Comparison of ENCODE assay signal across 25 cellular contexts in genomic region chr9:69215774-69216482, GRCh38. TPM values are rescaled to one million over a fixed set of nuclear protein-coding genes. Genes with fewer than 3 reads are reported as not detected.
DNase-seq lines count a peak whose midpoint lies in the region; ATAC-seq and TF ChIP-seq lines count a peak whose summit lies in the region.
"Had no signal": no experiment of that assay in that cellular context is flagged by ENCODE, and none has a peak within 500 bp of the region (broad histone marks: within the 10 kb centered on the region; RNA-seq: fewer than 3 reads in every experiment).

No MANE protein-coding gene starts in this region.

- H3K9me3 Mint-ChIP-seq in mesothelial cell of epicardium = no peaks in the 10 kb centered on the region
- H3K9me3 Mint-ChIP-seq in natural killer cell = no peaks in the 10 kb centered on the region
- H3K9me3 Mint-ChIP-seq: activated CD4-positive, alpha-beta memory T cell treated with anti-CD3 and anti-CD28 coated beads, Interleukin-2, amount 10 ng/mL, durations not matched to agents 7 days and 5 days; activated naive CD4-positive, alpha-beta T cell treated with anti-CD3 and anti-CD28 coated beads, Interleukin-2, amount 50 U/mL, for 72 hours; activated T-cell treated with anti-CD3 and anti-CD28 coated beads, Interleukin-2, amount 50 U/mL, for 72 hours; brain; CD4-positive, CD25-positive, alpha-beta regulatory T cell; WTC11 had no signal

- WGBS in heart right ventricle, 2 donors = 46 to 52% methylated on average over 8 of the region's 8 CpGs

- H3K27me3 Mint-ChIP-seq in mesothelial cell of epicardium (ENCODE audit: low read depth) = no peaks in the 10 kb centered on the region
- no peaks in the 10 kb centered on the region for H3K27me3 Mint-ChIP-seq in natural killer cell (ENCODE audit: low read depth in 2 of 2)
- H3K27me3 Mint-ChIP-seq: activated CD4-positive, alpha-beta memory T cell treated with anti-CD3 and anti-CD28 coated beads, Interleukin-2, amount 10 ng/mL, durations not matched to agents 7 days and 5 days; brain; CD4-positive, CD25-positive, alpha-beta regulatory T cell had no signal

- intact Hi-C loops in heart right ventricle (cut with DNase I) = loop anchor here in 1 of 10 donors (10.0 kb wide), 1 partner anchor 109 kb away; the partner anchor contains the start of gene ENTREP1
- intact Hi-C loops in natural killer cell (cut with micrococcal nuclease) = no loop called here
- intact Hi-C loops in head of caudate nucleus (cut with DNase I) = no loop called here

- H3K4me1 Mint-ChIP-seq in mesothelial cell of epicardium = peaks cover 17% of the 10 kb centered on the region
- no peaks in the 10 kb centered on the region for H3K4me1 Mint-ChIP-seq in natural killer cell
- H3K4me1 Mint-ChIP-seq: activated CD4-positive, alpha-beta memory T cell treated with anti-CD3 and anti-CD28 coated beads, Interleukin-2, amount 10 ng/mL, durations not matched to agents 7 days and 5 days; brain had no signal

- H3K27me3 ChIP-seq in heart right ventricle = no peaks in the 10 kb centered on the region
- H3K27me3 ChIP-seq in MG63 = no peaks in the 10 kb centered on the region

- H3K27ac ChIP-seq in heart right ventricle = peak overlapping the region; percentile 67 to 93 (median 83)
- H3K27ac ChIP-seq: GM23248, RWPE1 had no signal

- no peak overlapping the region for H3K4me3 Mint-ChIP-seq in mesothelial cell of epicardium
- no peak overlapping the region for H3K4me3 Mint-ChIP-seq in natural killer cell
- H3K4me3 Mint-ChIP-seq: activated CD4-positive, alpha-beta memory T cell treated with anti-CD3 and anti-CD28 coated beads, Interleukin-2, amount 10 ng/mL, durations not matched to agents 7 days and 5 days; activated T-cell treated with anti-CD3 and anti-CD28 coated beads, Interleukin-2, amount 50 U/mL, for 72 hours; brain; CD4-positive, CD25-positive, alpha-beta regulatory T cell; WTC11 had no signal

- peaks cover 0 to 60% (median 28%) of the 10 kb centered on the region in 9 donors for H3K4me1 ChIP-seq in heart right ventricle

- H3K9me3 ChIP-seq in heart right ventricle (no peaks in the 10 kb centered on the region), MG63 (no peaks in the 10 kb centered on the region)

- H3K36me3 Mint-ChIP-seq in mesothelial cell of epicardium (peaks cover 17% of the 10 kb centered on the region), natural killer cell (no peaks in the 10 kb centered on the region)

- no peak for TF ChIP-seq CTCF in heart right ventricle (IDR thresholded peaks at IDR 0.05)
- no peak for TF ChIP-seq CTCF in mesothelial cell of epicardium (IDR thresholded peaks at IDR 0.05; ENCODE audit: unreplicated experiment)
- no peak for TF ChIP-seq CTCF in natural killer cell (IDR thresholded peaks at IDR 0.05)

- ATAC-seq in heart right ventricle (peak; percentile 63 to 93 (median 84)), natural killer cell (no peak), HG03342 (IDR thresholded peaks at IDR 0.05; ENCODE audit: unreplicated experiment) (no peak)
- ATAC-seq: activated naive CD4-positive, alpha-beta T cell treated with anti-CD3 and anti-CD28 coated beads, Interleukin-2, amount 50 U/mL, for 72 hours; activated T-cell treated with anti-CD3 and anti-CD28 coated beads, Interleukin-2, amount 50 U/mL, for 72 hours; sciatic nerve; WTC11 had no signal

- DNase-seq in HUDEP-2 (lab: John Stamatoyannopoulos, UW; ENCODE audit: unreplicated experiment in 76 of 76) (peak in 67 of 76 experiments; percentile 7 to 94 (median 64)), dedifferentiated amniotic fluid mesenchymal stem cell (ENCODE audit: extremely low spot score) (peak; percentile 14), heart right ventricle (peak in 1 of 2 donors; percentile 40), mesothelial cell of epicardium (ENCODE audit: low spot score in 2 of 2, unreplicated experiment in 2 of 2) (no peak), natural killer cell (no peak), MG63 (no peak), head of caudate nucleus (no peak)
- DNase-seq: activated CD4-positive, alpha-beta memory T cell treated with anti-CD3 and anti-CD28 coated beads, Interleukin-2, amount 10 ng/mL, durations not matched to agents 7 days and 5 days; activated T-cell treated with anti-CD3 and anti-CD28 coated beads, Interleukin-2, amount 50 U/mL, for 72 hours; CD4-positive, CD25-positive, alpha-beta regulatory T cell; DMS79; GM23248; kidney glomerular epithelial cell; MM.1S; NCI-H1694; NCI-H226; NK-92 treated with Interleukin-12 subunit alpha and Interleukin-12 subunit beta, amount 100 ng/mL, for 24 hours; stimulated activated naive CD4-positive, alpha-beta T cell; trophoblast cell had no signal

- H3K36me3 ChIP-seq in heart right ventricle = peaks cover 0 to 54% (median 22%) of the 10 kb centered on the region in 9 donors
- H3K36me3 ChIP-seq in MG63 = no peaks in the 10 kb centered on the region

- H3K27ac Mint-ChIP-seq in mesothelial cell of epicardium = peak overlapping the region; percentile 23
- H3K27ac Mint-ChIP-seq in natural killer cell = no peak overlapping the region
- H3K27ac Mint-ChIP-seq: activated CD4-positive, alpha-beta memory T cell treated with anti-CD3 and anti-CD28 coated beads, Interleukin-2, amount 10 ng/mL, durations not matched to agents 7 days and 5 days; activated naive CD4-positive, alpha-beta T cell treated with anti-CD3 and anti-CD28 coated beads, Interleukin-2, amount 50 U/mL, for 72 hours; activated T-cell treated with anti-CD3 and anti-CD28 coated beads, Interleukin-2, amount 50 U/mL, for 72 hours; brain; CD4-positive, CD25-positive, alpha-beta regulatory T cell; WTC11 had no signal

- H3K4me3 ChIP-seq in heart right ventricle (no peak overlapping the region), MG63 (no peak overlapping the region)
- H3K4me3 ChIP-seq: GM23248 had no signal

RNA-seq across cellular contexts. Expression of gene TJP2, which starts 41.9 kb away (rescaled TPM):
- total RNA-seq in heart right ventricle (100 to 1,000 TPM in 3 of 10 donors, 10 to 100 TPM in 7; 67.8 to 117 (median 87.4) TPM), mesothelial cell of epicardium (56.5 to 58.0 TPM (median 57.9 TPM) in 3 replicates), natural killer cell (1 to 10 TPM; 6.8 to 10.0 (median 9.6) TPM)
- 10 to 100 TPM; 24.2 to 36.1 TPM for polyA plus RNA-seq in heart right ventricle
- 10.1 and 11.5 TPM in 2 replicates for total RNA-seq in MG63 (2014; rRNA removed; shearing (Covaris generic); ENCODE audit: low replicate concordance)

Comparison
In these comparisons a context has a peak if more than half of its experiments do, and no peak if none do; other contexts are left out.
1. DNase-seq: peak in HUDEP-2 (67 of 76) and dedifferentiated amniotic fluid mesenchymal stem cell (single experiment); none in mesothelial cell of epicardium (0 of 2), natural killer cell (single experiment), MG63 (single experiment) and head of caudate nucleus (0 of 42).
2. ATAC-seq: peak in heart right ventricle (8 of 8); none in natural killer cell (0 of 3) and HG03342 (single experiment).